Comparison of ENCODE assay signal across 8 cellular contexts in the genomic region with DNA sequence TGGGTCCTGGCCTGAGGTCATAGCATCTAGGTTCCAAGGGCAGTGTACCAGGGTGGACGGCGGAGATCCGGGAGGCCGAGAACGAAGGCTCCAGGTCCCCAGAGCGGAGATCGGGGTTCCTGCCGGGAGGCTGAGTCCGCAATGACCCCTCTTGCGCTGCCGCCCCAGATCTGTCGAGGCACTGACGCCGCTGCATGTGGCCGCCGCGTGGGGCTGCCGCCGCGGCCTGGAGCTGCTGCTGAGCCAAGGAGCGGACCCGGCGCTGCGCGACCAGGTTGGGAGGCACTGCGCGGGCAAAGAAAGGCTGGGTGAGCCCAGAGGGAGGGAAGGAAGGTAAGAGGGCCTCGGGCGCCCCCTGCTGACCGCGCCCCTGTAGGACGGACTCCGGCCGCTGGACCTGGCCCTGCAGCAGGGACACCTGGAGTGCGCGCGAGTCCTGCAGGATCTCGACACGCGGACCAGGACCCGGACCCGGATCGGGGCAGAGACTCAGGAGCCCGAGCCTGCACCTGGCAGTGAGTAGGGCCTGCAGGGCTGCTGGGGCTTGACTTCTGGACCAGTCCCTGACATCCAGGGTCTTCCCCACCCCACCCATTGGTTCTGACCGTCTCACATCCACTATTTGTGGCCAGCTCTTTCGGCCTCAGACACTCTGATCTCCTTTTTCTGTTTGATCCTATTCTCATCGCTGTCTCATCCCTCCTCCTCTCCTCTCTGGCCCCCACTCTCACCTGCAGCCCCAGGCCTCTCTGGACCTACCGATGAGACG.
DNase-seq lines count a peak whose midpoint lies in the region; ATAC-seq lines count a peak whose summit lies in the region.

No MANE protein-coding gene starts in this region.

- H3K4me1 Mint-ChIP-seq in central memory CD8-positive, alpha-beta T cell = peaks cover 13% of the 10 kb centered on the region

- H3K27me3 Mint-ChIP-seq in central memory CD8-positive, alpha-beta T cell = no peaks in the 10 kb centered on the region

- DNase-seq in GM04504 (ENCODE audit: low read depth) (peak; percentile 42), NCI-H2227 treated with DMSO at 0.1 percent for 48 hours (lab: John Stamatoyannopoulos, UW) (peak; percentile 31), left kidney (ENCODE audit: low read depth, low spot score) (peak; percentile 94)
- peak; percentile 51 to 63 (median 58) for DNase-seq in activated CD4-positive, CD25-positive, alpha-beta regulatory T cell (lab: John Stamatoyannopoulos, UW)
- peak; percentile 58 to 67 for DNase-seq in central memory CD8-positive, alpha-beta T cell (ENCODE audit: low spot score in 2 of 2)
- peak; percentile 71 to 76 for DNase-seq in stimulated activated CD4-positive, alpha-beta T cell treated with anti-CD3 and anti-CD28 coated beads, Interleukin-1b, Interleukin-23, amount 100 ng/mL, for 4 hours (ENCODE audit: low read depth in 2 of 2)

- no peaks in the 10 kb centered on the region for H3K9me3 Mint-ChIP-seq in central memory CD8-positive, alpha-beta T cell

- no peak overlapping the region for H3K27ac Mint-ChIP-seq in central memory CD8-positive, alpha-beta T cell (ENCODE audit: low read depth)

- ATAC-seq in HG02970 (IDR thresholded peaks at IDR 0.05; ENCODE audit: low FRiP score, unreplicated experiment) = peak; percentile 59
- ATAC-seq in central memory CD8-positive, alpha-beta T cell (replicated peaks; ENCODE audit: extremely low read depth, poor library complexity, severe bottlenecking) = peak; percentile 86
- ATAC-seq in GM21786 (IDR thresholded peaks at IDR 0.05; ENCODE audit: unreplicated experiment) = no peak

- peaks cover 6% of the 10 kb centered on the region for H3K36me3 Mint-ChIP-seq in central memory CD8-positive, alpha-beta T cell (ENCODE audit: insufficient read depth)

- peak overlapping the region; percentile 77 for H3K4me3 Mint-ChIP-seq in central memory CD8-positive, alpha-beta T cell

Comparison
In these comparisons a context has a peak if more than half of its experiments do, and no peak if none do; other contexts are left out.
1. DNase-seq: peak in every context shown above with its lines; median percentile 94 in left kidney; 74 in stimulated activated CD4-positive, alpha-beta T cell treated with anti-CD3 and anti-CD28 coated beads, Interleukin-1b, Interleukin-23, amount 100 ng/mL, for 4 hours; 62 in central memory CD8-positive, alpha-beta T cell; 58 in activated CD4-positive, CD25-positive, alpha-beta regulatory T cell; 42 in GM04504; 31 in NCI-H2227 treated with DMSO at 0.1 percent for 48 hours.